Comparison of ENCODE assay signal across 34 cellular contexts in the genomic region with DNA sequence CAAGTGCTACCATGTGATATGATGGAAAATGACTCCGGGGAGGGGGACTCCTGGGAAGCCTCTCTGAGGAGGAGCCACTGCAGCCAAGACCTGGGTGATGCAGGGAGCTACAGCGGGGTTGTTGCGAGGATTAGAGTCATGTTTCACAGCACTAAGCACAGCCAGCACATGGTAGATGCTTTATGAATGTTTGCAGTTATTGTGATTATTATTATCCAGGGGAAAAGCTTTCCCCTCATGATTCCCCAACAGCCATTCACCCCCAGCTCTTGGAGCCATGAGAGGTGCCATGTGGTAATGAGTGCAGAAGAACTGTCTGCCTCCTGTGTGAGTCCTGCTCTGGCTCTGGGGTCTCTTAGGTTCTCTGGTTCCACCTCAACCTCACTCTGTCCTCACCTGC. TPM values are rescaled to one million over a fixed set of nuclear protein-coding genes. Genes with fewer than 3 reads are reported as not detected.
"Had no signal": no experiment of that assay in that cellular context is flagged by ENCODE, and none has a peak within 500 bp of the region (broad histone marks: within the 10 kb centered on the region; RNA-seq: fewer than 3 reads in every experiment).

No MANE protein-coding gene starts in this region.

- H3K4me3 ChIP-seq: esophagus squamous epithelium, gastrocnemius medialis, heart right ventricle, left lung, lower lobe of right lung, mucosa of descending colon had no signal

- H3K27ac Mint-ChIP-seq: dendritic cell treated with granulocyte-macrophage colony-stimulating factor and Interleukin-4, amounts not matched to agents 40 ng/mL and 50 ng/mL, for 4 days; effector memory CD8-positive, alpha-beta T cell; endodermal cell; mesothelial cell of epicardium; naive B cell had no signal

- H3K27ac ChIP-seq: epithelial cell of prostate, esophagus squamous epithelium, gastrocnemius medialis, heart right ventricle, left lung, lower lobe of right lung had no signal

- H3K4me1 Mint-ChIP-seq: endodermal cell, naive B cell had no signal

- H3K36me3 Mint-ChIP-seq: mesothelial cell of epicardium; naive B cell; naive thymus-derived CD8-positive, alpha-beta T cell had no signal

- H3K36me3 ChIP-seq: esophagus squamous epithelium, gastrocnemius medialis, heart right ventricle, left lung, lower lobe of right lung had no signal

- H3K9me3 Mint-ChIP-seq: dendritic cell treated with granulocyte-macrophage colony-stimulating factor and Interleukin-4, amounts not matched to agents 40 ng/mL and 50 ng/mL, for 4 days; effector memory CD8-positive, alpha-beta T cell; endodermal cell; mesothelial cell of epicardium; naive B cell; naive thymus-derived CD8-positive, alpha-beta T cell had no signal

- H3K4me1 ChIP-seq: esophagus squamous epithelium, gastrocnemius medialis, heart right ventricle, left lung, lower lobe of right lung had no signal

- FAIRE-seq: endometrium, islet of Langerhans, keratinocyte had no signal

- H3K4me3 Mint-ChIP-seq: dendritic cell treated with granulocyte-macrophage colony-stimulating factor and Interleukin-4, amounts not matched to agents 40 ng/mL and 50 ng/mL, for 4 days; effector memory CD8-positive, alpha-beta T cell; endodermal cell; mesothelial cell of epicardium; naive thymus-derived CD8-positive, alpha-beta T cell had no signal

- DNase-seq: cortex of kidney; effector CD8-positive, alpha-beta T cell; effector memory CD8-positive, alpha-beta T cell; endodermal cell; erythroblast; esophagus squamous epithelium; foreskin fibroblast; foreskin melanocyte; gastrocnemius medialis; glutamatergic neuron; head of caudate nucleus; heart right ventricle; hippocampal formation; left cardiac atrium; left lung; left ventricle myocardium superior; lower lobe of right lung; mesenchymal stem cell; mucosa of descending colon; naive B cell had no signal

- ATAC-seq: effector memory CD8-positive, alpha-beta T cell; esophagus mucosa; gastrocnemius medialis; heart right ventricle; left cardiac atrium; left lung; left ventricle myocardium superior; lower lobe of right lung; mucosa of descending colon; naive thymus-derived CD8-positive, alpha-beta T cell had no signal

- H3K9me3 ChIP-seq: esophagus squamous epithelium, gastrocnemius medialis, heart right ventricle, left lung, lower lobe of right lung, mucosa of descending colon had no signal

RNA-seq across cellular contexts. Expression of a gene that starts 39.9 kb away (rescaled TPM):
- total RNA-seq: dermis microvascular lymphatic vessel endothelial cell, esophagus mucosa, gastrocnemius medialis, glomerular endothelial cell, lung microvascular endothelial cell, mesenteric fat pad, myocyte had no signal
- polyA plus RNA-seq: keratinocyte; naive thymus-derived CD8-positive, alpha-beta T cell had no signal

RNA-seq across cellular contexts. Expression of a gene that starts 46.1 kb away (rescaled TPM):
- total RNA-seq: dermis microvascular lymphatic vessel endothelial cell; glomerular endothelial cell; kidney epithelial cell; lung microvascular endothelial cell; myocyte; naive thymus-derived CD8-positive, alpha-beta T cell had no signal
- polyA plus RNA-seq: keratinocyte; naive thymus-derived CD8-positive, alpha-beta T cell had no signal
